18 cellular contexts compared by ENCODE assay signal in genomic region chr2:31296641-31297287, GRCh38.
DNase-seq lines count a peak whose midpoint lies in the region; ATAC-seq and TF ChIP-seq lines count a peak whose summit lies in the region.
"Had no signal": no experiment of that assay in that cellular context is flagged by ENCODE, and none has a peak within 500 bp of the region (broad histone marks: within the 10 kb centered on the region; RNA-seq: fewer than 3 reads in every experiment).

No MANE protein-coding gene starts in this region.

- TF ChIP-seq CTCF in AG09309 (IDR thresholded peaks at IDR 0.05; ENCODE audit: control insufficient read depth, insufficient read depth, low read depth, low read length, missing control alignments) (no peak), stomach (IDR thresholded peaks at IDR 0.05) (no peak)

- no peaks in the 10 kb centered on the region for H3K79me2 ChIP-seq in mesendoderm (ENCODE audit: control insufficient read depth, insufficient read depth, low read length)

- TF ChIP-seq EP300 in stomach (IDR thresholded peaks at IDR 0.05): no peak

- peak overlapping the region; percentile 83 for H3K18ac ChIP-seq in mesendoderm (ENCODE audit: low read length)

- no peak overlapping the region for H3K4me2 ChIP-seq in mesendoderm (ENCODE audit: low read length)
- H3K4me2 ChIP-seq: KMS-11 had no signal

- intact Hi-C loops in stomach (cut with DNase I; ENCODE audit: low total_unique reads): no loop called here

- H3K36me3 ChIP-seq in mesendoderm (ENCODE audit: control insufficient read depth, insufficient read depth, low read length) (no peaks in the 10 kb centered on the region), stomach (no peaks in the 10 kb centered on the region)
- H3K36me3 ChIP-seq: gastrocnemius medialis, pancreas had no signal

- no peak overlapping the region for H4K5ac ChIP-seq in mesendoderm (ENCODE audit: low read length)

- no peak overlapping the region for H3K4ac ChIP-seq in mesendoderm (ENCODE audit: low read depth, low read length)

- no peak overlapping the region for H2BK15ac ChIP-seq in mesendoderm (replicated peaks; ENCODE audit: low read depth)

- no peak overlapping the region for H4K8ac ChIP-seq in mesendoderm (ENCODE audit: low read depth, low read length)

- no peaks in the 10 kb centered on the region for H3K9me3 ChIP-seq in stomach
- H3K9me3 ChIP-seq: gastrocnemius medialis, pancreas had no signal

- no peak overlapping the region for H3K9ac ChIP-seq in mesendoderm (ENCODE audit: low read length)
- H3K9ac ChIP-seq: KMS-11 had no signal

- H3K79me1 ChIP-seq in mesendoderm (ENCODE audit: low read length): no peaks in the 10 kb centered on the region

- H3K27me3 ChIP-seq in mesendoderm (ENCODE audit: insufficient read depth, low read length, poor library complexity) (no peaks in the 10 kb centered on the region), stomach (no peaks in the 10 kb centered on the region)
- H3K27me3 ChIP-seq: gastrocnemius medialis, pancreas had no signal

- TF ChIP-seq POLR2A in stomach (IDR thresholded peaks at IDR 0.05): no peak

- peak overlapping the region; percentile 7 for H2BK120ac ChIP-seq in mesendoderm (ENCODE audit: low read depth, low read length)

- H3K27ac ChIP-seq in mesendoderm (ENCODE audit: low read depth, low read length) (no peak overlapping the region), stomach (peak overlapping the region in 1 of 5 donors; percentile 12)
- H3K27ac ChIP-seq: KMS-11, pancreas had no signal

- H2BK5ac ChIP-seq in mesendoderm (ENCODE audit: low read length): no peak overlapping the region

- H3K4me3 ChIP-seq in AG09309 (ENCODE audit: control insufficient read depth, low read depth, low read length) (no peak overlapping the region), mesendoderm (ENCODE audit: low read length) (no peak overlapping the region), stomach (no peak overlapping the region)
- H3K4me3 ChIP-seq: gastrocnemius medialis, pancreas had no signal

- DNase-seq in AG09309 (ENCODE audit: low read depth) (peak; percentile 11), fibroblast of gingiva (ENCODE audit: low read depth) (peak; percentile 72), mesendoderm (no peak), GOT3 (lab: John Stamatoyannopoulos, UW) (no peak), nucleus accumbens (lab: John Stamatoyannopoulos, UW) (no peak), stomach (no peak), NCI-H510A (lab: John Stamatoyannopoulos, UW) (no peak)
- DNase-seq: ACHN; activated CD4-positive, alpha-beta T cell treated with anti-CD3 and anti-CD28 coated beads, Interleukin-2, amount 50 U/mL, for 4 hours; effector CD4-positive, alpha-beta T cell; gastrocnemius medialis; GF-D8; NCI-H1105 treated with DMSO at 0.1 percent for 48 hours; NCI-H2171 treated with DMSO at 0.1 percent for 48 hours; pancreas; stimulated activated CD4-positive, alpha-beta T cell treated with anti-CD3 and anti-CD28 coated beads, Interleukin-12 subunit alpha, Interleukin-12 subunit beta, amount 100 ng/mL, for 4 hours had no signal

- no peak overlapping the region for H2AK5ac ChIP-seq in mesendoderm (ENCODE audit: low read length)

- no peak overlapping the region for H3K23ac ChIP-seq in mesendoderm (ENCODE audit: low read length)

- ATAC-seq in SK-N-SH treated with all-trans-retinoic acid at 6 μM for 48 hours: peak; percentile 11; the same call in 1 of the 3 replicates
- ATAC-seq: pancreas had no signal

- H3K4me1 ChIP-seq in mesendoderm (ENCODE audit: control insufficient read depth, low read depth, low read length): peaks cover 11% of the 10 kb centered on the region
- peaks cover 0 to 8% (median 0%) of the 10 kb centered on the region in 4 donors for H3K4me1 ChIP-seq in stomach
- H3K4me1 ChIP-seq: pancreas had no signal

- peak overlapping the region; percentile 62 for H3K56ac ChIP-seq in mesendoderm (ENCODE audit: low read length)

- WGBS in mesendoderm (ENCODE audit: extremely low coverage, insufficient coverage, low lambda C conversion rate): no CpG with 5 or more reads among the region's 8 CpGs
- 49 to 73% (median 66%) methylated on average over 8 of the region's 8 CpGs for WGBS in stomach, 5 donors

TF ChIP-seq in SK-N-SH treated with all-trans-retinoic acid at 6 μM for 48 hours, 23 proteins besides CTCF, POLR2A, EP300 and RAD21:
- TF ChIP-seq ARNTL (CRISPR knock-in tag; IDR thresholded peaks at IDR 0.05; ENCODE audit: borderline replicate concordance, low read depth) (no peak), BACH2 (CRISPR knock-in tag; IDR thresholded peaks at IDR 0.05; ENCODE audit: borderline replicate concordance) (no peak), TSHZ2 (CRISPR knock-in tag; IDR thresholded peaks at IDR 0.05) (no peak), ZFP30 (CRISPR knock-in tag; IDR thresholded peaks at IDR 0.05) (no peak), GLIS3 (CRISPR knock-in tag; IDR thresholded peaks at IDR 0.05) (no peak), OSR1 (CRISPR knock-in tag; IDR thresholded peaks at IDR 0.05) (no peak), RARB (CRISPR knock-in tag; IDR thresholded peaks at IDR 0.05) (no peak), ZNF70 (CRISPR knock-in tag; IDR thresholded peaks at IDR 0.05) (no peak)

Comparison
In these comparisons a context has a peak if more than half of its experiments do, and no peak if none do; other contexts are left out.
1. DNase-seq: peak in AG09309 (single experiment) and fibroblast of gingiva (single experiment); none in mesendoderm (single experiment), GOT3 (single experiment), nucleus accumbens (0 of 56), stomach (single experiment) and NCI-H510A (single experiment).